In genomic region chr9:124353166-124353768, GRCh38 we compare ENCODE assay signal across 1 cellular context.
TF ChIP-seq lines count a peak whose summit lies in the region.

No MANE protein-coding gene starts in this region.

TF ChIP-seq in K562, 482 proteins besides CTCF, POLR2A, EP300 and RAD21:
- TF ChIP-seq GMEB1 (CRISPR knock-in tag; IDR thresholded peaks at IDR 0.05) (no peak), ZKSCAN3 (CRISPR knock-in tag; IDR thresholded peaks at IDR 0.05) (no peak), NFYB (IDR thresholded peaks at IDR 0.05; ENCODE audit: extremely low read depth, insufficient read length) (no peak), ZNF644 (tag; IDR thresholded peaks at IDR 0.05; ENCODE audit: low read depth) (no peak), CXXC5 (CRISPR knock-in tag; IDR thresholded peaks at IDR 0.05) (no peak), SFPQ (IDR thresholded peaks at IDR 0.05; ENCODE audit: low read depth, low read length) (no peak), CSDE1 (IDR thresholded peaks at IDR 0.05) (no peak), ZC3H4 (CRISPR knock-in tag; IDR thresholded peaks at IDR 0.05; ENCODE audit: borderline replicate concordance) (no peak), MTF1 (CRISPR knock-in tag; IDR thresholded peaks at IDR 0.05; ENCODE audit: borderline replicate concordance) (no peak), E2F3 (CRISPR knock-in tag; IDR thresholded peaks at IDR 0.05) (no peak), ZNF239 (CRISPR knock-in tag; IDR thresholded peaks at IDR 0.05) (no peak), TCF7L2 (IDR thresholded peaks at IDR 0.05; ENCODE audit: low read depth, low read length) (no peak)
